In genomic region chr12:6376079-6376941, GRCh38 we compare ENCODE assay signal across 1 cellular context.
A peak's percentile ranks its signal among the peaks of the same experiment; 100 is the strongest.
TF ChIP-seq lines count a peak whose summit lies in the region.

No MANE protein-coding gene starts in this region.

TF ChIP-seq in HepG2, 621 proteins besides CTCF, POLR2A, EP300 and RAD21 (continued from another document and continues in another):
- TF ChIP-seq ZGPAT (CRISPR knock-in tag; IDR thresholded peaks at IDR 0.05) (peak; percentile 21; the same call in 1 of the 2 replicates), NFKB2 (CRISPR knock-in tag; IDR thresholded peaks at IDR 0.05; ENCODE audit: borderline replicate concordance) (0 out of 2 replicates have a peak, but pooled peaks have one; percentile 33), THAP11 (CRISPR knock-in tag; IDR thresholded peaks at IDR 0.05) (0 out of 2 replicates have a peak, but pooled peaks have one; percentile 15), ZMYM4 (CRISPR knock-in tag; IDR thresholded peaks at IDR 0.05) (peak; percentile 20; the same call in 1 of the 2 replicates), TEAD3 (CRISPR knock-in tag; optimal IDR thresholded peaks at IDR 0.05; ENCODE audit: borderline replicate concordance) (peak; percentile 92), SPEN (CRISPR knock-in tag; IDR thresholded peaks at IDR 0.05; ENCODE audit: low read depth) (0 out of 2 replicates have a peak, but pooled peaks have one; percentile 26), KMT2B (CRISPR knock-in tag; IDR thresholded peaks at IDR 0.05) (peak; percentile 66), ZNF639 (CRISPR knock-in tag; conservative IDR thresholded peaks at IDR 0.05) (0 out of 2 replicates have a peak, but pooled peaks have one; percentile 33), CEBPG (CRISPR knock-in tag; IDR thresholded peaks at IDR 0.05) (no peak; the same call in 1 of the 2 replicates), HNRNPL (IDR thresholded peaks at IDR 0.05; ENCODE audit: low read depth, low read length) (0 out of 2 replicates have a peak, but pooled peaks have one; percentile 47), SIX4 (CRISPR knock-in tag; IDR thresholded peaks at IDR 0.05) (no peak), HMGXB4 (CRISPR knock-in tag; IDR thresholded peaks at IDR 0.05; ENCODE audit: borderline replicate concordance in 1 of 2, low read depth in 1 of 2) (peak; percentile 53 to 61; a peak in 3 of 4 replicates), DRAP1 (CRISPR knock-in tag; IDR thresholded peaks at IDR 0.05) (0 out of 2 replicates have a peak, but pooled peaks have one; percentile 29), MXD4 (CRISPR knock-in tag; IDR thresholded peaks at IDR 0.05) (peak; percentile 39), KAT2B (IDR thresholded peaks at IDR 0.05; ENCODE audit: borderline replicate concordance, low read depth, low read length) (no peak), MIXL1 (CRISPR knock-in tag; IDR thresholded peaks at IDR 0.05) (0 out of 2 replicates have a peak, but pooled peaks have one; percentile 14), ZFP36L1 (CRISPR knock-in tag; IDR thresholded peaks at IDR 0.05) (no peak), RBFOX2 (IDR thresholded peaks at IDR 0.05; ENCODE audit: low read depth, low read length) (0 out of 2 replicates have a peak, but pooled peaks have one; percentile 41), ZNF263 (CRISPR knock-in tag; IDR thresholded peaks at IDR 0.05) (peak; percentile 46; the same call in 1 of the 2 replicates), SNAPC4 (CRISPR knock-in tag; IDR thresholded peaks at IDR 0.05) (0 out of 2 replicates have a peak, but pooled peaks have one; percentile 62), AHR (CRISPR knock-in tag; IDR thresholded peaks at IDR 0.05) (0 out of 2 replicates have a peak, but pooled peaks have one; percentile 48), DR1 (CRISPR knock-in tag; IDR thresholded peaks at IDR 0.05) (peak; percentile 27; the same call in 1 of the 2 replicates), GABPB1 (CRISPR knock-in tag; IDR thresholded peaks at IDR 0.05) (0 out of 2 replicates have a peak, but pooled peaks have one; percentile 26), SNRNP70 (IDR thresholded peaks at IDR 0.05; ENCODE audit: low read depth, low read length) (no peak), ZNF598 (CRISPR knock-in tag; IDR thresholded peaks at IDR 0.05; ENCODE audit: borderline replicate concordance) (0 out of 2 replicates have a peak, but pooled peaks have one; percentile 11), STAG1 (CRISPR knock-in tag; IDR thresholded peaks at IDR 0.05) (peak; percentile 32), ZNF530 (CRISPR knock-in tag; IDR thresholded peaks at IDR 0.05; ENCODE audit: low read depth) (no peak), KDM5B (CRISPR knock-in tag; IDR thresholded peaks at IDR 0.05; ENCODE audit: borderline replicate concordance) (peak; percentile 46; the same call in 1 of the 2 replicates), SOX6 (IDR thresholded peaks at IDR 0.05) (no peak), SOX6 (CRISPR knock-in tag; IDR thresholded peaks at IDR 0.05) (peak; percentile 12; the same call in 1 of the 2 replicates), XRCC5 (optimal IDR thresholded peaks at IDR 0.05; ENCODE audit: low read length) (peak; percentile 39), ELF3 (CRISPR knock-in tag; IDR thresholded peaks at IDR 0.05) (0 out of 2 replicates have a peak, but pooled peaks have one; percentile 12), ZNF337 (CRISPR knock-in tag; IDR thresholded peaks at IDR 0.05; ENCODE audit: borderline replicate concordance, low read depth) (no peak), PAXIP1 (CRISPR knock-in tag; conservative IDR thresholded peaks at IDR 0.05) (peak; percentile 13; the same call in 1 of the 2 replicates), TBX2 (CRISPR knock-in tag; IDR thresholded peaks at IDR 0.05; ENCODE audit: borderline replicate concordance) (peak; percentile 14; the same call in 1 of the 2 replicates), ZNF788 (CRISPR knock-in tag; IDR thresholded peaks at IDR 0.05; ENCODE audit: borderline replicate concordance) (peak; percentile 47; the same call in 1 of the 2 replicates), ZNF776 (CRISPR knock-in tag; IDR thresholded peaks at IDR 0.05) (no peak), RBAK (CRISPR knock-in tag; IDR thresholded peaks at IDR 0.05) (no peak), SAP130 (CRISPR knock-in tag; IDR thresholded peaks at IDR 0.05; ENCODE audit: low read depth) (peak; percentile 59), ZNF704 (CRISPR knock-in tag; IDR thresholded peaks at IDR 0.05; ENCODE audit: borderline replicate concordance) (peak; percentile 75; the same call in 1 of the 2 replicates), ZNF121 (CRISPR knock-in tag; IDR thresholded peaks at IDR 0.05) (no peak), BRD4 (CRISPR knock-in tag; IDR thresholded peaks at IDR 0.05) (peak; percentile 55; the same call in 1 of the 2 replicates), ARNTL (CRISPR knock-in tag; IDR thresholded peaks at IDR 0.05) (peak; percentile 45; the same call in 1 of the 2 replicates), ZNF317 (CRISPR knock-in tag; IDR thresholded peaks at IDR 0.05) (peak; percentile 42; the same call in 1 of the 2 replicates), ZBTB33 (CRISPR knock-in tag; IDR thresholded peaks at IDR 0.05) (0 out of 2 replicates have a peak, but pooled peaks have one; percentile 6), ZSCAN29 (CRISPR knock-in tag; conservative IDR thresholded peaks at IDR 0.05) (peak; percentile 59; the same call in 1 of the 2 replicates)
